Comparison of ENCODE assay signal across 1 cellular context in the genomic region with DNA sequence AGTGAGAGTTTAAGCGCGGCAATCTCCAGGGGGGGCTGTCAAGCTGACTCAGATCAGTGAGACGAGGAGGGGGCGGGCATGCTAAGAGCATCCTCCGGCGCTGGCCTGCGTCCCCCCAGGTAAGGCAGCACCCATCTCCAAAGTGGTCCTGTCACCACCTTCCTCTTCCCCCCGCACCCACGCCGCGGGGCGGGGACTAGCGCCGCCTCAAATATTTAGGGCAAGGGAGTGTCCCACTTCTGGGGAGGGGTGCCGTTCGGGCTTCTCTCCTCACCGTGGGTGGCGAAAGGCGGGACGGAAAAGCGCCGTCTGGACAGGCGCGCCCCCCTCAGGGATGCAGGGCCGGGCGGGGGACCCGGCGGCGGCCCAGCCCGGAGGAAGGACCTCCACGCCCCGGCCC.
TF ChIP-seq lines count a peak whose summit lies in the region.

No MANE protein-coding gene starts in this region.

TF ChIP-seq in GM12878, 131 proteins besides CTCF, POLR2A, EP300 and RAD21 (continued from another document):
- TF ChIP-seq BACH1 (IDR thresholded peaks at IDR 0.05; ENCODE audit: borderline replicate concordance) (peak; percentile 55), RBBP5 (conservative IDR thresholded peaks at IDR 0.05) (no peak), TARDBP (IDR thresholded peaks at IDR 0.05; ENCODE audit: borderline replicate concordance) (no peak), DPF2 (IDR thresholded peaks at IDR 0.05) (peak; percentile 46), NR2C1 (IDR thresholded peaks at IDR 0.05) (no peak), SMC3 (IDR thresholded peaks at IDR 0.05; ENCODE audit: borderline replicate concordance, low read length) (no peak)
- TF ChIP-seq, protein P1, sequence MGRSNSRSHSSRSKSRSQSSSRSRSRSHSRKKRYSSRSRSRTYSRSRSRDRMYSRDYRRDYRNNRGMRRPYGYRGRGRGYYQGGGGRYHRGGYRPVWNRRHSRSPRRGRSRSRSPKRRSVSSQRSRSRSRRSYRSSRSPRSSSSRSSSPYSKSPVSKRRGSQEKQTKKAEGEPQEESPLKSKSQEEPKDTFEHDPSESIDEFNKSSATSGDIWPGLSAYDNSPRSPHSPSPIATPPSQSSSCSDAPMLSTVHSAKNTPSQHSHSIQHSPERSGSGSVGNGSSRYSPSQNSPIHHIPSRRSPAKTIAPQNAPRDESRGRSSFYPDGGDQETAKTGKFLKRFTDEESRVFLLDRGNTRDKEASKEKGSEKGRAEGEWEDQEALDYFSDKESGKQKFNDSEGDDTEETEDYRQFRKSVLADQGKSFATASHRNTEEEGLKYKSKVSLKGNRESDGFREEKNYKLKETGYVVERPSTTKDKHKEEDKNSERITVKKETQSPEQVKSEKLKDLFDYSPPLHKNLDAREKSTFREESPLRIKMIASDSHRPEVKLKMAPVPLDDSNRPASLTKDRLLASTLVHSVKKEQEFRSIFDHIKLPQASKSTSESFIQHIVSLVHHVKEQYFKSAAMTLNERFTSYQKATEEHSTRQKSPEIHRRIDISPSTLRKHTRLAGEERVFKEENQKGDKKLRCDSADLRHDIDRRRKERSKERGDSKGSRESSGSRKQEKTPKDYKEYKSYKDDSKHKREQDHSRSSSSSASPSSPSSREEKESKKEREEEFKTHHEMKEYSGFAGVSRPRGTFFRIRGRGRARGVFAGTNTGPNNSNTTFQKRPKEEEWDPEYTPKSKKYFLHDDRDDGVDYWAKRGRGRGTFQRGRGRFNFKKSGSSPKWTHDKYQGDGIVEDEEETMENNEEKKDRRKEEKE (IDR thresholded peaks at IDR 0.05) = peak; percentile 76
- TF ChIP-seq, protein P2, sequence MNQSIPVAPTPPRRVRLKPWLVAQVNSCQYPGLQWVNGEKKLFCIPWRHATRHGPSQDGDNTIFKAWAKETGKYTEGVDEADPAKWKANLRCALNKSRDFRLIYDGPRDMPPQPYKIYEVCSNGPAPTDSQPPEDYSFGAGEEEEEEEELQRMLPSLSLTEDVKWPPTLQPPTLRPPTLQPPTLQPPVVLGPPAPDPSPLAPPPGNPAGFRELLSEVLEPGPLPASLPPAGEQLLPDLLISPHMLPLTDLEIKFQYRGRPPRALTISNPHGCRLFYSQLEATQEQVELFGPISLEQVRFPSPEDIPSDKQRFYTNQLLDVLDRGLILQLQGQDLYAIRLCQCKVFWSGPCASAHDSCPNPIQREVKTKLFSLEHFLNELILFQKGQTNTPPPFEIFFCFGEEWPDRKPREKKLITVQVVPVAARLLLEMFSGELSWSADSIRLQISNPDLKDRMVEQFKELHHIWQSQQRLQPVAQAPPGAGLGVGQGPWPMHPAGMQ (IDR thresholded peaks at IDR 0.05; ENCODE audit: borderline replicate concordance) = no peak
- TF ChIP-seq, protein P3, sequence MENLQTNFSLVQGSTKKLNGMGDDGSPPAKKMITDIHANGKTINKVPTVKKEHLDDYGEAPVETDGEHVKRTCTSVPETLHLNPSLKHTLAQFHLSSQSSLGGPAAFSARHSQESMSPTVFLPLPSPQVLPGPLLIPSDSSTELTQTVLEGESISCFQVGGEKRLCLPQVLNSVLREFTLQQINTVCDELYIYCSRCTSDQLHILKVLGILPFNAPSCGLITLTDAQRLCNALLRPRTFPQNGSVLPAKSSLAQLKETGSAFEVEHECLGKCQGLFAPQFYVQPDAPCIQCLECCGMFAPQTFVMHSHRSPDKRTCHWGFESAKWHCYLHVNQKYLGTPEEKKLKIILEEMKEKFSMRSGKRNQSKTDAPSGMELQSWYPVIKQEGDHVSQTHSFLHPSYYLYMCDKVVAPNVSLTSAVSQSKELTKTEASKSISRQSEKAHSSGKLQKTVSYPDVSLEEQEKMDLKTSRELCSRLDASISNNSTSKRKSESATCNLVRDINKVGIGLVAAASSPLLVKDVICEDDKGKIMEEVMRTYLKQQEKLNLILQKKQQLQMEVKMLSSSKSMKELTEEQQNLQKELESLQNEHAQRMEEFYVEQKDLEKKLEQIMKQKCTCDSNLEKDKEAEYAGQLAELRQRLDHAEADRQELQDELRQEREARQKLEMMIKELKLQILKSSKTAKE (IDR thresholded peaks at IDR 0.05; ENCODE audit: low read depth, poor library complexity, severe bottlenecking) = no peak
- TF ChIP-seq, protein P4, sequence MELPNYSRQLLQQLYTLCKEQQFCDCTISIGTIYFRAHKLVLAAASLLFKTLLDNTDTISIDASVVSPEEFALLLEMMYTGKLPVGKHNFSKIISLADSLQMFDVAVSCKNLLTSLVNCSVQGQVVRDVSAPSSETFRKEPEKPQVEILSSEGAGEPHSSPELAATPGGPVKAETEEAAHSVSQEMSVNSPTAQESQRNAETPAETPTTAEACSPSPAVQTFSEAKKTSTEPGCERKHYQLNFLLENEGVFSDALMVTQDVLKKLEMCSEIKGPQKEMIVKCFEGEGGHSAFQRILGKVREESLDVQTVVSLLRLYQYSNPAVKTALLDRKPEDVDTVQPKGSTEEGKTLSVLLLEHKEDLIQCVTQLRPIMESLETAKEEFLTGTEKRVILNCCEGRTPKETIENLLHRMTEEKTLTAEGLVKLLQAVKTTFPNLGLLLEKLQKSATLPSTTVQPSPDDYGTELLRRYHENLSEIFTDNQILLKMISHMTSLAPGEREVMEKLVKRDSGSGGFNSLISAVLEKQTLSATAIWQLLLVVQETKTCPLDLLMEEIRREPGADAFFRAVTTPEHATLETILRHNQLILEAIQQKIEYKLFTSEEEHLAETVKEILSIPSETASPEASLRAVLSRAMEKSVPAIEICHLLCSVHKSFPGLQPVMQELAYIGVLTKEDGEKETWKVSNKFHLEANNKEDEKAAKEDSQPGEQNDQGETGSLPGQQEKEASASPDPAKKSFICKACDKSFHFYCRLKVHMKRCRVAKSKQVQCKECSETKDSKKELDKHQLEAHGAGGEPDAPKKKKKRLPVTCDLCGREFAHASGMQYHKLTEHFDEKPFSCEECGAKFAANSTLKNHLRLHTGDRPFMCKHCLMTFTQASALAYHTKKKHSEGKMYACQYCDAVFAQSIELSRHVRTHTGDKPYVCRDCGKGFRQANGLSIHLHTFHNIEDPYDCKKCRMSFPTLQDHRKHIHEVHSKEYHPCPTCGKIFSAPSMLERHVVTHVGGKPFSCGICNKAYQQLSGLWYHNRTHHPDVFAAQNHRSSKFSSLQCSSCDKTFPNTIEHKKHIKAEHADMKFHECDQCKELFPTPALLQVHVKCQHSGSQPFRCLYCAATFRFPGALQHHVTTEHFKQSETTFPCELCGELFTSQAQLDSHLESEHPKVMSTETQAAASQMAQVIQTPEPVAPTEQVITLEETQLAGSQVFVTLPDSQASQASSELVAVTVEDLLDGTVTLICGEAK (IDR thresholded peaks at IDR 0.05; ENCODE audit: borderline replicate concordance) = no peak
